ENCODE assay signal across 2 cellular contexts in the genomic region with DNA sequence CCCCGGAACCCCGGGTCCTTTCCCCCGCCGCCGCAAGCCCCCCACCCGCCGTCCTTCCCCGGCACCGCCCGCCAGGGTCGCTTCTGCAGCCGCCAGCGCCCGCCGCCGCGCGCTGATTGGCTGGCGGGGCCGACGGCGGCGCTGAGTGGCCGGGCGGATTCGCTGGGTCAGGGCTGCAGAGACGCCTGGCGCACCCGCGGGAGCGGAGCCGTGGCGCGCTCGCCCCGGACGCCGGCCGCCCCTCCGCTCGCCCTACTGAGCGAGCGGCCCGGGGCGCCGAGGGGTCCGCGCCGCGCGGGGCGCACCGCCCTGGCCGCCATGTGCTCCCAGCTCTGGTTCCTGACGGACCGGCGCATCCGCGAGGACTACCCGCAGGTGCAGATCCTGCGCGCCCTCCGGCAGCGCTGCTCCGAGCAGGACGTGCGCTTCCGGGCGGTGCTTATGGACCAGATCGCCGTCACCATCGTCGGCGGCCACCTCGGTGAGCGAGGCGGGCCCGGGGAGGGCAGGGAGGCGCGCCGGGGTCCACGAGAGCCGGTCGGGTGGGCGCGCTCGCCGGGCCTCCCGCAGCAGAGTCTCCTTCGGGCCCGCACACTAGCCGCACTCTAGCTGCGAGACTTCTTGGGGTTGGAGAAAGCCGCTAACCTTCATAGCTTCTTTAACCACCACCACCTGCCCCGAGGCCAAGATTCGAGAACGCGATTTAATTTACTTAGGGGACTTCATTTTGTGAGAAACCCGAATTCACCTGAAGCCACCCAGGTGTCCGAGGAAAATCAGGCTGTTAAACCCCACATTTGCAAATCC.
TF ChIP-seq lines count a peak whose summit lies in the region.

A gene with protein sequence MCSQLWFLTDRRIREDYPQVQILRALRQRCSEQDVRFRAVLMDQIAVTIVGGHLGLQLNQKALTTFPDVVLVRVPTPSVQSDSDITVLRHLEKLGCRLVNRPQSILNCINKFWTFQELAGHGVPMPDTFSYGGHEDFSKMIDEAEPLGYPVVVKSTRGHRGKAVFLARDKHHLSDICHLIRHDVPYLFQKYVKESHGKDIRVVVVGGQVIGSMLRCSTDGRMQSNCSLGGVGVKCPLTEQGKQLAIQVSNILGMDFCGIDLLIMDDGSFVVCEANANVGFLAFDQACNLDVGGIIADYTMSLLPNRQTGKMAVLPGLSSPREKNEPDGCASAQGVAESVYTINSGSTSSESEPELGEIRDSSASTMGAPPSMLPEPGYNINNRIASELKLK (plus strand): TSS at position 176 of the 807 bp plus-strand sequence. CDS start 143 bp downstream, at position 319.

TF ChIP-seq in Ishikawa, 13 proteins besides CTCF, POLR2A, EP300 and RAD21 (continued from another document):
- TF ChIP-seq, protein P1, sequence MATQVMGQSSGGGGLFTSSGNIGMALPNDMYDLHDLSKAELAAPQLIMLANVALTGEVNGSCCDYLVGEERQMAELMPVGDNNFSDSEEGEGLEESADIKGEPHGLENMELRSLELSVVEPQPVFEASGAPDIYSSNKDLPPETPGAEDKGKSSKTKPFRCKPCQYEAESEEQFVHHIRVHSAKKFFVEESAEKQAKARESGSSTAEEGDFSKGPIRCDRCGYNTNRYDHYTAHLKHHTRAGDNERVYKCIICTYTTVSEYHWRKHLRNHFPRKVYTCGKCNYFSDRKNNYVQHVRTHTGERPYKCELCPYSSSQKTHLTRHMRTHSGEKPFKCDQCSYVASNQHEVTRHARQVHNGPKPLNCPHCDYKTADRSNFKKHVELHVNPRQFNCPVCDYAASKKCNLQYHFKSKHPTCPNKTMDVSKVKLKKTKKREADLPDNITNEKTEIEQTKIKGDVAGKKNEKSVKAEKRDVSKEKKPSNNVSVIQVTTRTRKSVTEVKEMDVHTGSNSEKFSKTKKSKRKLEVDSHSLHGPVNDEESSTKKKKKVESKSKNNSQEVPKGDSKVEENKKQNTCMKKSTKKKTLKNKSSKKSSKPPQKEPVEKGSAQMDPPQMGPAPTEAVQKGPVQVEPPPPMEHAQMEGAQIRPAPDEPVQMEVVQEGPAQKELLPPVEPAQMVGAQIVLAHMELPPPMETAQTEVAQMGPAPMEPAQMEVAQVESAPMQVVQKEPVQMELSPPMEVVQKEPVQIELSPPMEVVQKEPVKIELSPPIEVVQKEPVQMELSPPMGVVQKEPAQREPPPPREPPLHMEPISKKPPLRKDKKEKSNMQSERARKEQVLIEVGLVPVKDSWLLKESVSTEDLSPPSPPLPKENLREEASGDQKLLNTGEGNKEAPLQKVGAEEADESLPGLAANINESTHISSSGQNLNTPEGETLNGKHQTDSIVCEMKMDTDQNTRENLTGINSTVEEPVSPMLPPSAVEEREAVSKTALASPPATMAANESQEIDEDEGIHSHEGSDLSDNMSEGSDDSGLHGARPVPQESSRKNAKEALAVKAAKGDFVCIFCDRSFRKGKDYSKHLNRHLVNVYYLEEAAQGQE (IDR thresholded peaks at IDR 0.05; ENCODE audit: low read depth): no peak
- no peak for TF ChIP-seq YY1 (IDR thresholded peaks at IDR 0.05; ENCODE audit: low read depth)
- TF ChIP-seq ZBTB7A (IDR thresholded peaks at IDR 0.05; ENCODE audit: low read depth): no peak
- TF ChIP-seq, protein P2, sequence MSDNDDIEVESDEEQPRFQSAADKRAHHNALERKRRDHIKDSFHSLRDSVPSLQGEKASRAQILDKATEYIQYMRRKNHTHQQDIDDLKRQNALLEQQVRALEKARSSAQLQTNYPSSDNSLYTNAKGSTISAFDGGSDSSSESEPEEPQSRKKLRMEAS (IDR thresholded peaks at IDR 0.05): peak; percentile 60; the same call in 1 of the 2 replicates
- TF ChIP-seq TEAD4 (IDR thresholded peaks at IDR 0.05): no peak
- no peak for TF ChIP-seq EGR1 (IDR thresholded peaks at IDR 0.05)

TF ChIP-seq in K562, 482 proteins besides CTCF, POLR2A, EP300 and RAD21 (continued from another document):
- TF ChIP-seq, protein P3, sequence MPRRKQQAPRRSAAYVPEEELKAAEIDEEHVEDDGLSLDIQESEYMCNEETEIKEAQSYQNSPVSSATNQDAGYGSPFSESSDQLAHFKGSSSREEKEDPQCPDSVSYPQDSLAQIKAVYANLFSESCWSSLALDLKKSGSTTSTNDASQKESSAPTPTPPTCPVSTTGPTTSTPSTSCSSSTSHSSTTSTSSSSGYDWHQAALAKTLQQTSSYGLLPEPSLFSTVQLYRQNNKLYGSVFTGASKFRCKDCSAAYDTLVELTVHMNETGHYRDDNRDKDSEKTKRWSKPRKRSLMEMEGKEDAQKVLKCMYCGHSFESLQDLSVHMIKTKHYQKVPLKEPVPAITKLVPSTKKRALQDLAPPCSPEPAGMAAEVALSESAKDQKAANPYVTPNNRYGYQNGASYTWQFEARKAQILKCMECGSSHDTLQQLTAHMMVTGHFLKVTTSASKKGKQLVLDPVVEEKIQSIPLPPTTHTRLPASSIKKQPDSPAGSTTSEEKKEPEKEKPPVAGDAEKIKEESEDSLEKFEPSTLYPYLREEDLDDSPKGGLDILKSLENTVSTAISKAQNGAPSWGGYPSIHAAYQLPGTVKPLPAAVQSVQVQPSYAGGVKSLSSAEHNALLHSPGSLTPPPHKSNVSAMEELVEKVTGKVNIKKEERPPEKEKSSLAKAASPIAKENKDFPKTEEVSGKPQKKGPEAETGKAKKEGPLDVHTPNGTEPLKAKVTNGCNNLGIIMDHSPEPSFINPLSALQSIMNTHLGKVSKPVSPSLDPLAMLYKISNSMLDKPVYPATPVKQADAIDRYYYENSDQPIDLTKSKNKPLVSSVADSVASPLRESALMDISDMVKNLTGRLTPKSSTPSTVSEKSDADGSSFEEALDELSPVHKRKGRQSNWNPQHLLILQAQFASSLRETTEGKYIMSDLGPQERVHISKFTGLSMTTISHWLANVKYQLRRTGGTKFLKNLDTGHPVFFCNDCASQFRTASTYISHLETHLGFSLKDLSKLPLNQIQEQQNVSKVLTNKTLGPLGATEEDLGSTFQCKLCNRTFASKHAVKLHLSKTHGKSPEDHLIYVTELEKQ (CRISPR knock-in tag; IDR thresholded peaks at IDR 0.05): no peak
